21 cellular contexts compared by ENCODE assay signal in genomic region chr15:77039217-77039533, GRCh38. TPM values are rescaled to one million over a fixed set of nuclear protein-coding genes. Genes with fewer than 3 reads are reported as not detected.
A peak's percentile ranks its signal among the peaks of the same experiment; 100 is the strongest.
DNase-seq lines count a peak whose midpoint lies in the region; ATAC-seq and TF ChIP-seq lines count a peak whose summit lies in the region.
"Had no signal": no experiment of that assay in that cellular context is flagged by ENCODE, and none has a peak within 500 bp of the region (broad histone marks: within the 10 kb centered on the region; RNA-seq: fewer than 3 reads in every experiment).

No MANE protein-coding gene starts in this region.

- H3K27me3 Mint-ChIP-seq in activated CD4-positive, alpha-beta T cell treated with anti-CD3 and anti-CD28 coated beads for 36 hours = no peaks in the 10 kb centered on the region
- H3K27me3 Mint-ChIP-seq in WTC11 (ENCODE audit: low read depth) = peaks cover 3% of the 10 kb centered on the region
- H3K27me3 Mint-ChIP-seq in CD4-positive, alpha-beta memory T cell = no peaks in the 10 kb centered on the region

- peak; percentile 4 for DNase-seq in activated CD4-positive, alpha-beta T cell treated with anti-CD3 and anti-CD28 coated beads for 36 hours
- no peak for DNase-seq in activated CD4-positive, alpha-beta T cell treated with anti-CD3 and anti-CD28 coated beads for 48 hours
- DNase-seq in right atrium auricular region (ENCODE audit: low spot score) (no peak), Right ventricle myocardium inferior (ENCODE audit: missing footprints) (no peak), WTC11 (ENCODE audit: low spot score) (no peak), HEK293T (ENCODE audit: extremely low spot score) (no peak), ovary (no peak)
- DNase-seq in CD4-positive, alpha-beta memory T cell = no peak
- DNase-seq: EL, GF-D8, IMR-90, NCI-H1105, NCI-H2029 treated with DMSO at 0.1 percent for 48 hours, NCI-H226, NCI-H510A treated with DMSO at 0.1 percent for 48 hours, NCI-H748 treated with DMSO at 0.1 percent for 48 hours, PC-9, RPMI8226, SIG-M5 had no signal

- peaks cover 2% of the 10 kb centered on the region for H3K4me1 Mint-ChIP-seq in activated CD4-positive, alpha-beta T cell treated with anti-CD3 and anti-CD28 coated beads for 36 hours
- H3K4me1 Mint-ChIP-seq in WTC11 = peaks cover 5% of the 10 kb centered on the region; the same call in 1 of the 2 replicates
- H3K4me1 Mint-ChIP-seq in CD4-positive, alpha-beta memory T cell = peaks cover 1 to 13% (median 8%) of the 10 kb centered on the region in 4 donors

- no peak overlapping the region for H3K4me3 ChIP-seq in right atrium auricular region
- H3K4me3 ChIP-seq in CD4-positive, alpha-beta memory T cell (ENCODE audit: low read length in 2 of 2) = no peak overlapping the region
- no peak overlapping the region for H3K4me3 ChIP-seq in ovary
- H3K4me3 ChIP-seq: PC-9 had no signal

- H3K36me3 Mint-ChIP-seq in activated CD4-positive, alpha-beta T cell treated with anti-CD3 and anti-CD28 coated beads for 36 hours (ENCODE audit: low read depth) = peaks cover 70% of the 10 kb centered on the region
- peaks cover 43% of the 10 kb centered on the region for H3K36me3 Mint-ChIP-seq in WTC11
- peaks cover 29 to 52% of the 10 kb centered on the region in 2 donors for H3K36me3 Mint-ChIP-seq in CD4-positive, alpha-beta memory T cell

- no peak for TF ChIP-seq POLR2A in ovary (IDR thresholded peaks at IDR 0.05)

- peaks cover 0 to 36% of the 10 kb centered on the region in 2 donors for H3K4me1 ChIP-seq in right atrium auricular region
- H3K4me1 ChIP-seq in CD4-positive, alpha-beta memory T cell (ENCODE audit: insufficient read depth, low read length) = no peaks in the 10 kb centered on the region
- no peaks in the 10 kb centered on the region for H3K4me1 ChIP-seq in ovary (ENCODE audit: insufficient read depth)

- H3K9me3 Mint-ChIP-seq in activated CD4-positive, alpha-beta T cell treated with anti-CD3 and anti-CD28 coated beads for 36 hours (ENCODE audit: low read depth) = no peaks in the 10 kb centered on the region
- peaks cover 14% of the 10 kb centered on the region; the same call in 1 of the 2 replicates for H3K9me3 Mint-ChIP-seq in WTC11
- peaks cover 0 to 46% (median 5%) of the 10 kb centered on the region in 8 donors for H3K9me3 Mint-ChIP-seq in CD4-positive, alpha-beta memory T cell

- no peak for ATAC-seq in activated CD4-positive, alpha-beta T cell treated with anti-CD3 and anti-CD28 coated beads for 36 hours
- ATAC-seq in Right ventricle myocardium inferior (no peak), WTC11 (no peak)

- TF ChIP-seq CTCF in right atrium auricular region (IDR thresholded peaks at IDR 0.05) = no peak
- TF ChIP-seq CTCF in WTC11 (IDR thresholded peaks at IDR 0.05) = no peak
- TF ChIP-seq CTCF in ovary (IDR thresholded peaks at IDR 0.05) = no peak

- H3K27ac ChIP-seq in right atrium auricular region = peak overlapping the region; percentile 23 to 45
- H3K27ac ChIP-seq in CD4-positive, alpha-beta memory T cell (ENCODE audit: low read depth, low read length) = no peak overlapping the region
- H3K27ac ChIP-seq in ovary = no peak overlapping the region
- H3K27ac ChIP-seq: KMS-11, PC-9 had no signal

- WGBS in ovary, 3 donors = 72 to 74% methylated on average over 5 of the region's 5 CpGs; no CpG with 5 or more reads in 1 of the 3 donors

- H3K27me3 ChIP-seq in right atrium auricular region (no peaks in the 10 kb centered on the region), ovary (no peaks in the 10 kb centered on the region)
- H3K27me3 ChIP-seq in CD4-positive, alpha-beta memory T cell (ENCODE audit: insufficient read depth, low read length) = no peaks in the 10 kb centered on the region

- intact Hi-C loops in activated CD4-positive, alpha-beta T cell treated with anti-CD3 and anti-CD28 coated beads for 36 hours (cut with DNase I, micrococcal nuclease) = loop anchor here in 1 of 2 experiments (1.0 to 2.0 kb wide), 2 partner anchors 26 to 32 kb away; partner anchors contain the start of gene TSPAN3
- intact Hi-C loops in Right ventricle myocardium inferior (cut with DNase I) (no loop called here), ovary (cut with DNase I) (loop anchor here in 1 of 4 donors (10.0 kb wide), 1 partner anchor 66 kb away; no protein-coding TSS in a partner anchor)
- intact Hi-C loops in CD4-positive, alpha-beta memory T cell (cut with micrococcal nuclease) = no loop called here

- no peak overlapping the region for H3K4me3 Mint-ChIP-seq in activated CD4-positive, alpha-beta T cell treated with anti-CD3 and anti-CD28 coated beads for 36 hours
- H3K4me3 Mint-ChIP-seq in WTC11 = no peak overlapping the region
- no peak overlapping the region for H3K4me3 Mint-ChIP-seq in CD4-positive, alpha-beta memory T cell
- H3K4me3 Mint-ChIP-seq: CD14-positive monocyte had no signal

- TF ChIP-seq EP300 in ovary (IDR thresholded peaks at IDR 0.05) = no peak

- CTCF ChIA-PET in activated CD4-positive, alpha-beta T cell treated with anti-CD3 and anti-CD28 coated beads for 36 hours (lab: Charles Lee) = no interaction called here
- CTCF ChIA-PET in WTC11 (lab: Charles Lee) (no interaction called here), HEK293T (lab: Yijun Ruan, JAX) (no interaction called here)
- CTCF ChIA-PET in CD4-positive, alpha-beta memory T cell (lab: Charles Lee; ENCODE audit: partially characterized antibody) = no interaction called here

- POLR2A ChIA-PET in activated CD4-positive, alpha-beta T cell treated with anti-CD3 and anti-CD28 coated beads for 36 hours (lab: Charles Lee) = no interaction called here
- POLR2A ChIA-PET in WTC11 (lab: Charles Lee) = no interaction called here
- POLR2A ChIA-PET in CD4-positive, alpha-beta memory T cell (lab: Charles Lee; ENCODE audit: partially characterized antibody) = no interaction called here
- POLR2A ChIA-PET in HEK293T (lab: Yijun Ruan, JAX) = no interaction called here

- no peak overlapping the region for H3K27ac Mint-ChIP-seq in activated CD4-positive, alpha-beta T cell treated with anti-CD3 and anti-CD28 coated beads for 36 hours
- H3K27ac Mint-ChIP-seq in WTC11 = 0 out of 2 replicates have a peak overlapping the region, but pooled peaks have one; percentile 7
- peak overlapping the region in 2 of 7 donors; percentile 42 to 91 for H3K27ac Mint-ChIP-seq in CD4-positive, alpha-beta memory T cell

- H3K36me3 ChIP-seq in right atrium auricular region (peaks cover 7% of the 10 kb centered on the region), ovary (no peaks in the 10 kb centered on the region)
- peaks cover 29% of the 10 kb centered on the region for H3K36me3 ChIP-seq in CD4-positive, alpha-beta memory T cell (ENCODE audit: insufficient read depth, low read length)

- H3K9me3 ChIP-seq in right atrium auricular region (no peaks in the 10 kb centered on the region), ovary (no peaks in the 10 kb centered on the region)
- no peaks in the 10 kb centered on the region for H3K9me3 ChIP-seq in CD4-positive, alpha-beta memory T cell (ENCODE audit: control insufficient read depth in 1 of 2, low read length in 2 of 2)

TF ChIP-seq in WTC11, 78 proteins besides CTCF, POLR2A, EP300 and RAD21 (continues in another document):
- TF ChIP-seq, protein P1, sequence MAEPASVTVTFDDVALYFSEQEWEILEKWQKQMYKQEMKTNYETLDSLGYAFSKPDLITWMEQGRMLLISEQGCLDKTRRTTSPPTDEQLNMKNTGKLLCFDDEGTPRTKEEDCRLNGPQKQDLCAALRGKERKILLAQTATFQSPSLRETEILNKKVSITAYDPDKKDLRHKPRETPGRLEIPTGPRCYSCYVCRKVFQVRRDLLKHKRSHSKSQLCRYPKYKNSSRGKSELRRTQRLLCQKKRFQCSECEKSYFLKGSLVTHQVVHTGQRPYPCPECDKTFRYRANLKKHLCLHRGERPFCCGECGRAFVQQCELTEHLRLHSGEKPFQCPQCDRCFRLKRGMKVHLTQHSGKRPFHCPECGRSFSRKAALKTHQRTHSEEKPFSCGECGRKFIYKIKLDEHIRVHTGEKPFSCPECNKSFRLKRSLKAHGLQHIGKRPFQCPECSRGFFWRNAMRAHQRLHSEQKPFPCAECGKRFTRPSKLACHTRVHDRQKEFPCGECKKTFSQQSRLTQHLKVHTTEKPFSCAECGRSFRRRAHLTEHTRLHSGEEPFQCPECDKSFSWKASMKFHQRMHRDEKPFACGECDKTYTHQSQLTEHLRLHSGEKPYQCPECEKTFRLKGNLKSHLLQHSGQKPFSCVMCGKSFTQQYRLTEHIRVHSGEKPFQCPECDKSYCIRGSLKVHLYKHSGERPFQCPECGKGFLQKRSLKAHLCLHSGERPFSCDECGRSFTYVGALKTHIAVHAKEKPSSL (CRISPR knock-in tag; conservative IDR thresholded peaks at IDR 0.05) = no peak

TF ChIP-seq in HEK293T, 16 proteins besides CTCF, POLR2A, EP300 and RAD21 (continues in another document):
- TF ChIP-seq NFRKB (IDR thresholded peaks at IDR 0.05) (no peak), ZNF384 (IDR thresholded peaks at IDR 0.05) (no peak), HDGF (IDR thresholded peaks at IDR 0.05; ENCODE audit: borderline replicate concordance) (no peak), L3MBTL2 (conservative IDR thresholded peaks at IDR 0.05) (no peak), FOXA1 (IDR thresholded peaks at IDR 0.05) (no peak), ARNT (IDR thresholded peaks at IDR 0.05) (no peak), TARDBP (IDR thresholded peaks at IDR 0.05) (no peak)
- TF ChIP-seq, protein P2, sequence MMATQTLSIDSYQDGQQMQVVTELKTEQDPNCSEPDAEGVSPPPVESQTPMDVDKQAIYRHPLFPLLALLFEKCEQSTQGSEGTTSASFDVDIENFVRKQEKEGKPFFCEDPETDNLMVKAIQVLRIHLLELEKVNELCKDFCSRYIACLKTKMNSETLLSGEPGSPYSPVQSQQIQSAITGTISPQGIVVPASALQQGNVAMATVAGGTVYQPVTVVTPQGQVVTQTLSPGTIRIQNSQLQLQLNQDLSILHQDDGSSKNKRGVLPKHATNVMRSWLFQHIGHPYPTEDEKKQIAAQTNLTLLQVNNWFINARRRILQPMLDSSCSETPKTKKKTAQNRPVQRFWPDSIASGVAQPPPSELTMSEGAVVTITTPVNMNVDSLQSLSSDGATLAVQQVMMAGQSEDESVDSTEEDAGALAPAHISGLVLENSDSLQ (IDR thresholded peaks at IDR 0.05) = no peak

RNA-seq across cellular contexts. Expression of gene TSPAN3, which starts 31.7 kb away (rescaled TPM):
- total RNA-seq in activated CD4-positive, alpha-beta T cell treated with anti-CD3 and anti-CD28 coated beads for 36 hours = 10 to 100 TPM; 26.2 to 28.4 TPM
- total RNA-seq in right atrium auricular region = 100 to 1,000 TPM; 191 to 361 TPM
- total RNA-seq in Right ventricle myocardium inferior = 98.3 TPM
- 84.9 to 101 TPM (median 93.4 TPM) in 3 replicates for total RNA-seq in WTC11 (2021)
- 10 to 100 TPM; 13.3 to 14.3 TPM for total RNA-seq in CD4-positive, alpha-beta memory T cell
- 10 to 100 TPM; 35.7 to 35.9 TPM for polyA plus RNA-seq in CD4-positive, alpha-beta memory T cell
- total RNA-seq in ovary = 100 to 1,000 TPM; 140 to 266 (median 174) TPM
- polyA plus RNA-seq in ovary = 100 to 1,000 TPM; 196 to 244 TPM

RNA-seq across cellular contexts. Expression of gene PSTPIP1, which starts 44.2 kb away (rescaled TPM):
- 100 to 1,000 TPM; 100 to 125 TPM for total RNA-seq in activated CD4-positive, alpha-beta T cell treated with anti-CD3 and anti-CD28 coated beads for 36 hours
- 1 to 10 TPM; 1.9 to 2.3 TPM for total RNA-seq in right atrium auricular region
- total RNA-seq in Right ventricle myocardium inferior = 4.5 TPM
- total RNA-seq in WTC11 (2021) = 1.3 to 1.6 TPM (median 1.5 TPM) in 3 replicates
- 100 to 1,000 TPM; 225 to 233 TPM for total RNA-seq in CD4-positive, alpha-beta memory T cell
- polyA plus RNA-seq in CD4-positive, alpha-beta memory T cell = 10 to 100 TPM; 62.4 to 63.3 TPM
- 10 to 100 TPM in 1 of 7 donors, 1 to 10 TPM in 6; 1.8 to 10.9 (median 3.7) TPM for total RNA-seq in ovary
- 1 to 10 TPM; 1.4 to 2.4 TPM for polyA plus RNA-seq in ovary
- total RNA-seq: PC-9 had no signal

Comparison
In these comparisons a context has a peak if more than half of its experiments do, and no peak if none do; other contexts are left out.
1. H3K27ac ChIP-seq: peak in right atrium auricular region (2 of 2); none in CD4-positive, alpha-beta memory T cell (single experiment) and ovary (0 of 2).
2. RNA of gene PSTPIP1, which starts 44.2 kb away (total RNA-seq): 225 to 233 TPM in CD4-positive, alpha-beta memory T cell and 100 to 125 TPM in activated CD4-positive, alpha-beta T cell treated with anti-CD3 and anti-CD28 coated beads for 36 hours; 4.5 TPM in Right ventricle myocardium inferior (single experiment), 1.8 to 10.9 TPM in ovary, 1.9 to 2.3 TPM in right atrium auricular region and 1.3 to 1.6 TPM in WTC11; every median in the first group is over 4 times any median in the second.